ENCODE assay signal across 1 cellular context in genomic region chr16:74984670-74985411, GRCh38.
A peak's percentile ranks its signal among the peaks of the same experiment; 100 is the strongest.
TF ChIP-seq lines count a peak whose summit lies in the region.

TSS of gene WDR59 (minus strand) at chr16:74985123. CDS start at chr16:74985017, 106 bp downstream.

TF ChIP-seq in GM12878, 131 proteins besides CTCF, POLR2A, EP300 and RAD21 (continued from another document):
- TF ChIP-seq REST (IDR thresholded peaks at IDR 0.05; ENCODE audit: low read depth, low read length) (no peak), CBX5 (IDR thresholded peaks at IDR 0.05; ENCODE audit: low read depth) (no peak), RCOR1 (conservative IDR thresholded peaks at IDR 0.05; ENCODE audit: low read depth, low read length) (no peak), NBN (IDR thresholded peaks at IDR 0.05) (peak; percentile 55; the same call in 1 of the 2 replicates), CREB1 (IDR thresholded peaks at IDR 0.05; ENCODE audit: low read depth) (peak; percentile 90), NR2F1 (conservative IDR thresholded peaks at IDR 0.05) (peak; percentile 53; the same call in 1 of the 2 replicates)
